Comparison of ENCODE assay signal across 1 cellular context in the genomic region with DNA sequence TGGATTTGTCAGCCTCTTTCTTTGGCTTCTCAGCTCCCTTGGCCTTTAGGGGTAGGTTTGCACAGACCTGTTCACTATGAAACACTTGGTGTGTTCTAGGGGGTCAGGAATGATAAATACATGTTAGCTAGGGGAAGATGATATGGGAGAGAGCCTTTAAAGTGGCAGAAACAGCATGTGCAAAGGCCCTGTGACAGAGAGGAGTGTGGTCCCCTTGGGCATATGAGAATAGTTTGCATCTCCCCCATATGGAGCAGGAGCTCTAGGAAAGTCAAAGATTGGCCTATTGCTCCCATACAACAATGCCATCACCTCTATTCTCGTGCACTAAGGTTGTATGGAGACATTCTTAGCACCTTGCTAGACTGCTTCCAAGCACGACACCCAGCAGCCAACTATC.
TF ChIP-seq lines count a peak whose summit lies in the region.

No MANE protein-coding gene starts in this region.

TF ChIP-seq in HEK293, 187 proteins besides CTCF, POLR2A, EP300 and RAD21 (continued from another document):
- TF ChIP-seq, protein P1, sequence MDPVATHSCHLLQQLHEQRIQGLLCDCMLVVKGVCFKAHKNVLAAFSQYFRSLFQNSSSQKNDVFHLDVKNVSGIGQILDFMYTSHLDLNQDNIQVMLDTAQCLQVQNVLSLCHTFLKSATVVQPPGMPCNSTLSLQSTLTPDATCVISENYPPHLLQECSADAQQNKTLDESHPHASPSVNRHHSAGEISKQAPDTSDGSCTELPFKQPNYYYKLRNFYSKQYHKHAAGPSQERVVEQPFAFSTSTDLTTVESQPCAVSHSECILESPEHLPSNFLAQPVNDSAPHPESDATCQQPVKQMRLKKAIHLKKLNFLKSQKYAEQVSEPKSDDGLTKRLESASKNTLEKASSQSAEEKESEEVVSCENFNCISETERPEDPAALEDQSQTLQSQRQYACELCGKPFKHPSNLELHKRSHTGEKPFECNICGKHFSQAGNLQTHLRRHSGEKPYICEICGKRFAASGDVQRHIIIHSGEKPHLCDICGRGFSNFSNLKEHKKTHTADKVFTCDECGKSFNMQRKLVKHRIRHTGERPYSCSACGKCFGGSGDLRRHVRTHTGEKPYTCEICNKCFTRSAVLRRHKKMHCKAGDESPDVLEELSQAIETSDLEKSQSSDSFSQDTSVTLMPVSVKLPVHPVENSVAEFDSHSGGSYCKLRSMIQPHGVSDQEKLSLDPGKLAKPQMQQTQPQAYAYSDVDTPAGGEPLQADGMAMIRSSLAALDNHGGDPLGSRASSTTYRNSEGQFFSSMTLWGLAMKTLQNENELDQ (tag by site-specific recombination; IDR thresholded peaks at IDR 0.05; ENCODE audit: low read depth) = no peak
- TF ChIP-seq ZNF629 (tag by site-specific recombination; IDR thresholded peaks at IDR 0.05) (no peak), ZNF664 (tag by site-specific recombination; IDR thresholded peaks at IDR 0.05) (no peak), ZNF121 (tag by site-specific recombination; IDR thresholded peaks at IDR 0.05) (no peak), ZSCAN23 (tag by site-specific recombination; IDR thresholded peaks at IDR 0.05) (no peak), ZNF623 (tag by site-specific recombination; IDR thresholded peaks at IDR 0.05) (peak; percentile 91)
